8 cellular contexts compared by ENCODE assay signal in the genomic region with DNA sequence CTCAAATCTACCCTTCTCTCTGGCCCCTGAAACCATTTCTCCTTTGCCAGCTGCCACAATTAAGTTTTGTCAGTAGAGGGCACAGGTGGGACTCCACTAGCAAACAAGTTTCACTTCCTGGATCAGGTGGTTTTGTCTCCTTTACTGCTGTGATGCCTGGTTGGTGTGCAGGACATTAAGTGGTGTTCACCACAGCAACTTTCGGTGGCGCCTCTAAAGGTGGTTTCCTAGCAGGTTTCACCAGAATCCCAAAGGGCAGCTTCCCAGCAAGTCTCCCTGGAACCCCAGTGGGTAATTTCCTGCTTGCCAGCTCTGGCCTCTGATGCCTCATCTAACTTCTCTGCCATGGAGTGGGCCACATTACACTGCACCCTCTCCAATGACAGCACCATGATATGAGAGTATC. TPM values are rescaled to one million over a fixed set of nuclear protein-coding genes. Genes with fewer than 3 reads are reported as not detected.
DNase-seq lines count a peak whose midpoint lies in the region; ATAC-seq lines count a peak whose summit lies in the region.

No MANE protein-coding gene starts in this region.

- in situ Hi-C loops in G401 (cut with HindIII; ENCODE audit: low sequenced_read_pairs): no loop called here

- peak; percentile 95 for ATAC-seq in GM19372 (IDR thresholded peaks at IDR 0.05; ENCODE audit: low read depth, unreplicated experiment)
- ATAC-seq in HG03175 (IDR thresholded peaks at IDR 0.05; ENCODE audit: unreplicated experiment): peak; percentile 97
- peak; percentile 100 for ATAC-seq in memory B cell (ENCODE audit: low read depth)

- no peaks in the 10 kb centered on the region for H3K27me3 Mint-ChIP-seq in memory B cell

- no peak overlapping the region for H3K27ac Mint-ChIP-seq in memory B cell

- DNase-seq in G401 (ENCODE audit: low spot score): peak; percentile 8
- DNase-seq in SW480 (ENCODE audit: low spot score): peak; percentile 26
- peak; percentile 22 to 68 for DNase-seq in memory B cell (ENCODE audit: low spot score in 2 of 2)
- no peak for DNase-seq in T-helper 9 cell
- no peak for DNase-seq in activated CD8-positive, alpha-beta memory T cell treated with anti-CD3 and anti-CD28 coated beads for 24 hours
- no peak for DNase-seq in stimulated activated CD4-positive, alpha-beta T cell treated with anti-CD3 and anti-CD28 coated beads, Interleukin-2, amount 100 ng/mL, for 48 hours

- H3K9me3 Mint-ChIP-seq in memory B cell: no peaks in the 10 kb centered on the region

- H3K4me3 Mint-ChIP-seq in memory B cell: no peak overlapping the region

- no peaks in the 10 kb centered on the region for H3K4me1 Mint-ChIP-seq in memory B cell

- peaks cover 22% of the 10 kb centered on the region for H3K36me3 Mint-ChIP-seq in memory B cell

RNA-seq across cellular contexts. Expression of a gene that starts 16.6 kb away (rescaled TPM):
- total RNA-seq in G401 (2014; rRNA removed; shearing (Covaris generic)): 32.6 and 37.9 TPM in 2 replicates

RNA-seq across cellular contexts. Expression of a gene that starts 40.7 kb away (rescaled TPM):
- 40.0 and 48.1 TPM in 2 replicates for total RNA-seq in G401 (2014; rRNA removed; shearing (Covaris generic))

Comparison
In these comparisons a context has a peak if more than half of its experiments do, and no peak if none do; other contexts are left out.
1. DNase-seq: peak in G401 (single experiment), SW480 (single experiment) and memory B cell (2 of 2); none in T-helper 9 cell (single experiment), activated CD8-positive, alpha-beta memory T cell treated with anti-CD3 and anti-CD28 coated beads for 24 hours (single experiment) and stimulated activated CD4-positive, alpha-beta T cell treated with anti-CD3 and anti-CD28 coated beads, Interleukin-2, amount 100 ng/mL, for 48 hours (0 of 2).
2. Peak in every context shown above with its lines, with median percentiles within 50 percentile points of each other: ATAC-seq.